In genomic region chr4:153448003-153448731, GRCh38 we compare ENCODE assay signal across 2 cellular contexts.
TF ChIP-seq lines count a peak whose summit lies in the region.

No MANE protein-coding gene starts in this region.

TF ChIP-seq in HEK293T, 16 proteins besides CTCF, POLR2A, EP300 and RAD21:
- TF ChIP-seq, protein P1, sequence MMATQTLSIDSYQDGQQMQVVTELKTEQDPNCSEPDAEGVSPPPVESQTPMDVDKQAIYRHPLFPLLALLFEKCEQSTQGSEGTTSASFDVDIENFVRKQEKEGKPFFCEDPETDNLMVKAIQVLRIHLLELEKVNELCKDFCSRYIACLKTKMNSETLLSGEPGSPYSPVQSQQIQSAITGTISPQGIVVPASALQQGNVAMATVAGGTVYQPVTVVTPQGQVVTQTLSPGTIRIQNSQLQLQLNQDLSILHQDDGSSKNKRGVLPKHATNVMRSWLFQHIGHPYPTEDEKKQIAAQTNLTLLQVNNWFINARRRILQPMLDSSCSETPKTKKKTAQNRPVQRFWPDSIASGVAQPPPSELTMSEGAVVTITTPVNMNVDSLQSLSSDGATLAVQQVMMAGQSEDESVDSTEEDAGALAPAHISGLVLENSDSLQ (IDR thresholded peaks at IDR 0.05), result peak; percentile 81
- TF ChIP-seq L3MBTL2 (conservative IDR thresholded peaks at IDR 0.05) (peak; percentile 93), FOXA1 (IDR thresholded peaks at IDR 0.05) (no peak), CTBP1 (IDR thresholded peaks at IDR 0.05; ENCODE audit: borderline replicate concordance) (no peak)

TF ChIP-seq in endothelial cell of umbilical vein, 7 proteins besides CTCF, POLR2A, EP300 and RAD21 (continued from another document):
- TF ChIP-seq MAX (IDR thresholded peaks at IDR 0.05; ENCODE audit: insufficient read depth, insufficient read length), result no peak
- TF ChIP-seq EZH2 (IDR thresholded peaks at IDR 0.05; ENCODE audit: borderline replicate concordance, low read depth, low read length, severe bottlenecking), result no peak
- no peak for TF ChIP-seq JUN (IDR thresholded peaks at IDR 0.05; ENCODE audit: borderline replicate concordance, insufficient read depth, insufficient read length, low read depth)
TF ChIP-seq in endothelial cell of umbilical vein: peak in this region for 0.
